Comparison of ENCODE assay signal across 1 cellular context in the genomic region with DNA sequence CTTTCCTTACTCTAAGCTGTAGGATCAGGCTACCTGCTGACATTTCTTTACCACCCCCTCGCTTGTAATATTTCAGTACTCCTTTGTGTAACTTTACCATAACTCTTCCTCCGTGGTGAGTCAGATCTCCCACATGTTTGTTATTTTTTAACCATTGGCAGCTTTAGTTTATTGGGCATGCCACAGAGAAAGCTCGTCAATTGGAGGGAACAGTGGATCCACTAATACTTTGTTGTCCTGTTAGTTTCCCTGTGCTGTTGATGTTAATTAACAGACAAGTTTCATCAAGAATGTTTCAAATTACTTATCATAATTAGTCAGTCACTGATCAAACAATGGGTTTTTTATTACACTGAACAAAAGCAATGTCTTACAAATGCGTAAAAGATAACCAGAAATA.
TF ChIP-seq lines count a peak whose summit lies in the region.

No MANE protein-coding gene starts in this region.

TF ChIP-seq in HEK293, 187 proteins besides CTCF, POLR2A, EP300 and RAD21 (continued from another document):
- TF ChIP-seq BCL11B (tag by site-specific recombination; IDR thresholded peaks at IDR 0.05; ENCODE audit: low read depth) (0 out of 2 replicates have a peak, but pooled peaks have one; percentile 59), PRDM6 (tag by site-specific recombination; IDR thresholded peaks at IDR 0.05) (peak; percentile 67), FEZF1 (tag by site-specific recombination; IDR thresholded peaks at IDR 0.05) (peak; percentile 90), ZNF561 (tag by site-specific recombination; IDR thresholded peaks at IDR 0.05; ENCODE audit: borderline replicate concordance) (peak; percentile 38; the same call in 1 of the 2 replicates), ZNF18 (tag by site-specific recombination; IDR thresholded peaks at IDR 0.05) (0 out of 2 replicates have a peak, but pooled peaks have one; percentile 16), ZEB2 (tag by site-specific recombination; IDR thresholded peaks at IDR 0.05) (peak; percentile 54; the same call in 1 of the 2 replicates), KLF10 (tag by site-specific recombination; IDR thresholded peaks at IDR 0.05) (0 out of 2 replicates have a peak, but pooled peaks have one; percentile 24), OSR2 (tag by site-specific recombination; IDR thresholded peaks at IDR 0.05) (peak; percentile 77), ZNF426 (tag by site-specific recombination; IDR thresholded peaks at IDR 0.05) (peak; percentile 9; the same call in 1 of the 2 replicates), ZIC2 (tag by site-specific recombination; IDR thresholded peaks at IDR 0.05) (peak; percentile 92), ZNF626 (tag by site-specific recombination; IDR thresholded peaks at IDR 0.05) (no peak), ZNF791 (tag by site-specific recombination; IDR thresholded peaks at IDR 0.05) (no peak), ZBTB21 (tag by site-specific recombination; IDR thresholded peaks at IDR 0.05) (no peak), ZFHX2 (tag by site-specific recombination; conservative IDR thresholded peaks at IDR 0.05) (peak; percentile 84)
- TF ChIP-seq, protein P1, sequence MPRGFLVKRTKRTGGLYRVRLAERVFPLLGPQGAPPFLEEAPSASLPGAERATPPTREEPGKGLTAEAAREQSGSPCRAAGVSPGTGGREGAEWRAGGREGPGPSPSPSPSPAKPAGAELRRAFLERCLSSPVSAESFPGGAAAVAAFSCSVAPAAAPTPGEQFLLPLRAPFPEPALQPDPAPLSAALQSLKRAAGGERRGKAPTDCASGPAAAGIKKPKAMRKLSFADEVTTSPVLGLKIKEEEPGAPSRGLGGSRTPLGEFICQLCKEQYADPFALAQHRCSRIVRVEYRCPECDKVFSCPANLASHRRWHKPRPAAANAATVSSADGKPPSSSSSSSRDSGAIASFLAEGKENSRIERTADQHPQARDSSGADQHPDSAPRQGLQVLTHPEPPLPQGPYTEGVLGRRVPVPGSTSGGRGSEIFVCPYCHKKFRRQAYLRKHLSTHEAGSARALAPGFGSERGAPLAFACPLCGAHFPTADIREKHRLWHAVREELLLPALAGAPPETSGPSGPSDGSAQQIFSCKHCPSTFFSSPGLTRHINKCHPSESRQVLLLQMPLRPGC (tag by site-specific recombination; IDR thresholded peaks at IDR 0.05) = 0 out of 2 replicates have a peak, but pooled peaks have one; percentile 60
- TF ChIP-seq, protein P2, sequence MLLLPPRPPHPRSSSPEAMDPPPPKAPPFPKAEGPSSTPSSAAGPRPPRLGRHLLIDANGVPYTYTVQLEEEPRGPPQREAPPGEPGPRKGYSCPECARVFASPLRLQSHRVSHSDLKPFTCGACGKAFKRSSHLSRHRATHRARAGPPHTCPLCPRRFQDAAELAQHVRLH (tag by site-specific recombination; IDR thresholded peaks at IDR 0.05) = peak; percentile 65; the same call in 1 of the 2 replicates
- TF ChIP-seq, protein P3, sequence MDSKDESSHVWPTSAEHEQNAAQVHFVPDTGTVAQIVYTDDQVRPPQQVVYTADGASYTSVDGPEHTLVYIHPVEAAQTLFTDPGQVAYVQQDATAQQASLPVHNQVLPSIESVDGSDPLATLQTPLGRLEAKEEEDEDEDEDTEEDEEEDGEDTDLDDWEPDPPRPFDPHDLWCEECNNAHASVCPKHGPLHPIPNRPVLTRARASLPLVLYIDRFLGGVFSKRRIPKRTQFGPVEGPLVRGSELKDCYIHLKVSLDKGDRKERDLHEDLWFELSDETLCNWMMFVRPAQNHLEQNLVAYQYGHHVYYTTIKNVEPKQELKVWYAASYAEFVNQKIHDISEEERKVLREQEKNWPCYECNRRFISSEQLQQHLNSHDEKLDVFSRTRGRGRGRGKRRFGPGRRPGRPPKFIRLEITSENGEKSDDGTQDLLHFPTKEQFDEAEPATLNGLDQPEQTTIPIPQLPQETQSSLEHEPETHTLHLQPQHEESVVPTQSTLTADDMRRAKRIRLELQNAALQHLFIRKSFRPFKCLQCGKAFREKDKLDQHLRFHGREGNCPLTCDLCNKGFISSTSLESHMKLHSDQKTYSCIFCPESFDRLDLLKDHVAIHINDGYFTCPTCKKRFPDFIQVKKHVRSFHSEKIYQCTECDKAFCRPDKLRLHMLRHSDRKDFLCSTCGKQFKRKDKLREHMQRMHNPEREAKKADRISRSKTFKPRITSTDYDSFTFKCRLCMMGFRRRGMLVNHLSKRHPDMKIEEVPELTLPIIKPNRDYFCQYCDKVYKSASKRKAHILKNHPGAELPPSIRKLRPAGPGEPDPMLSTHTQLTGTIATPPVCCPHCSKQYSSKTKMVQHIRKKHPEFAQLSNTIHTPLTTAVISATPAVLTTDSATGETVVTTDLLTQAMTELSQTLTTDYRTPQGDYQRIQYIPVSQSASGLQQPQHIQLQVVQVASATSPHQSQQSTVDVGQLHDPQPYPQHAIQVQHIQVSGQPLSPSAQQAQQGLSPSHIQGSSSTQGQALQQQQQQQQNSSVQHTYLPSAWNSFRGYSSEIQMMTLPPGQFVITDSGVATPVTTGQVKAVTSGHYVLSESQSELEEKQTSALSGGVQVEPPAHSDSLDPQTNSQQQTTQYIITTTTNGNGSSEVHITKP (tag by site-specific recombination; IDR thresholded peaks at IDR 0.05) = peak; percentile 34; the same call in 1 of the 2 replicates
- TF ChIP-seq, protein P4, sequence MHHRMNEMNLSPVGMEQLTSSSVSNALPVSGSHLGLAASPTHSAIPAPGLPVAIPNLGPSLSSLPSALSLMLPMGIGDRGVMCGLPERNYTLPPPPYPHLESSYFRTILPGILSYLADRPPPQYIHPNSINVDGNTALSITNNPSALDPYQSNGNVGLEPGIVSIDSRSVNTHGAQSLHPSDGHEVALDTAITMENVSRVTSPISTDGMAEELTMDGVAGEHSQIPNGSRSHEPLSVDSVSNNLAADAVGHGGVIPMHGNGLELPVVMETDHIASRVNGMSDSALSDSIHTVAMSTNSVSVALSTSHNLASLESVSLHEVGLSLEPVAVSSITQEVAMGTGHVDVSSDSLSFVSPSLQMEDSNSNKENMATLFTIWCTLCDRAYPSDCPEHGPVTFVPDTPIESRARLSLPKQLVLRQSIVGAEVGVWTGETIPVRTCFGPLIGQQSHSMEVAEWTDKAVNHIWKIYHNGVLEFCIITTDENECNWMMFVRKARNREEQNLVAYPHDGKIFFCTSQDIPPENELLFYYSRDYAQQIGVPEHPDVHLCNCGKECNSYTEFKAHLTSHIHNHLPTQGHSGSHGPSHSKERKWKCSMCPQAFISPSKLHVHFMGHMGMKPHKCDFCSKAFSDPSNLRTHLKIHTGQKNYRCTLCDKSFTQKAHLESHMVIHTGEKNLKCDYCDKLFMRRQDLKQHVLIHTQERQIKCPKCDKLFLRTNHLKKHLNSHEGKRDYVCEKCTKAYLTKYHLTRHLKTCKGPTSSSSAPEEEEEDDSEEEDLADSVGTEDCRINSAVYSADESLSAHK (tag by site-specific recombination; IDR thresholded peaks at IDR 0.05) = peak; percentile 56
